In genomic region chr1:10821388-10821787, GRCh38 we compare ENCODE assay signal across 19 cellular contexts. TPM values are rescaled to one million over a fixed set of nuclear protein-coding genes. Genes with fewer than 3 reads are reported as not detected.
DNase-seq lines count a peak whose midpoint lies in the region; ATAC-seq, FAIRE-seq and TF ChIP-seq lines count a peak whose summit lies in the region.
"Had no signal": no experiment of that assay in that cellular context is flagged by ENCODE, and none has a peak within 500 bp of the region (broad histone marks: within the 10 kb centered on the region; RNA-seq: fewer than 3 reads in every experiment).

No MANE protein-coding gene starts in this region.

- H3K4me3 ChIP-seq in cardiac muscle cell (no peak overlapping the region), right atrium auricular region (no peak overlapping the region), H1 (ENCODE audit: extremely low read depth in 1 of 4, insufficient read depth in 2 of 4, low read depth in 3 of 4, low read length in 4 of 4) (no peak overlapping the region)
- H3K4me3 ChIP-seq: BLaER1, GM23338 had no signal

- H3K4me1 Mint-ChIP-seq in activated T-helper 17 cell treated with anti-CD3 and anti-CD28 coated beads, Interleukin-2, amount 50 U/mL, for 72 hours: no peaks in the 10 kb centered on the region
- H3K4me1 Mint-ChIP-seq: CD14-positive monocyte; CD4-positive, alpha-beta memory T cell had no signal

- DNase-seq in cardiac muscle cell (ENCODE audit: low read depth in 1 of 2, low spot score in 1 of 2) (no peak), Right ventricle myocardium inferior (ENCODE audit: missing footprints) (no peak), right atrium auricular region (ENCODE audit: low spot score) (no peak), left cardiac atrium (no peak), H1 (ENCODE audit: low read depth in 1 of 2, low spot score in 2 of 2) (no peak)
- DNase-seq: 8988T; CD4-positive, alpha-beta memory T cell; DMS153; DMS79; GDM1; H7 had no signal

- FAIRE-seq in H1 (lab: Jason Lieb, UNC): no peak
- FAIRE-seq: GM12892, GM18507 had no signal

- peak overlapping the region; percentile 92; the same call in 1 of the 2 replicates for H2BK15ac ChIP-seq in H1 (ENCODE audit: low read length)

- no peak overlapping the region for H2BK20ac ChIP-seq in H1 (ENCODE audit: low read length)

- H2AK5ac ChIP-seq in H1 (ENCODE audit: low read depth, low read length): no peak overlapping the region

- no peaks in the 10 kb centered on the region for H3K23me2 ChIP-seq in H1 (ENCODE audit: low read depth, low read length)

- no peak overlapping the region for H3K56ac ChIP-seq in H1 (replicated peaks; ENCODE audit: insufficient read length, low read depth, low read length)

- POLR2A ChIA-PET in H1 (lab: Charles Lee; ENCODE audit: partially characterized antibody): no interaction called here

- H3K23ac ChIP-seq in H1 (ENCODE audit: insufficient read length): no peak overlapping the region

- H2BK5ac ChIP-seq in H1 (ENCODE audit: low read depth, low read length): no peak overlapping the region

- 0 out of 2 replicates have a peak overlapping the region, but pooled peaks have one; percentile 60 for H2BK12ac ChIP-seq in H1 (ENCODE audit: low read depth, low read length)

- TF ChIP-seq EP300 in H1 (IDR thresholded peaks at IDR 0.05; ENCODE audit: borderline replicate concordance in 1 of 2, low read depth in 2 of 2, low read length in 2 of 2): no peak

- no peak overlapping the region for H4K5ac ChIP-seq in H1 (ENCODE audit: insufficient read length, low read depth, low read length)

- no peak overlapping the region for H3K18ac ChIP-seq in H1 (ENCODE audit: extremely low read depth, low read length)

- no peak overlapping the region; a peak in 1 of 7 replicates for H3K9ac ChIP-seq in H1 (replicated peaks in 1 of 4; ENCODE audit: extremely low read depth in 1 of 4, low read depth in 3 of 4, low read length in 3 of 4)
- H3K9ac ChIP-seq: BLaER1 had no signal

- no peak overlapping the region for H3K4me2 ChIP-seq in H1 (ENCODE audit: insufficient read depth in 1 of 2, low read depth in 2 of 2, low read length in 2 of 2)
- H3K4me2 ChIP-seq: BLaER1, GM23338 had no signal

- H3K9me3 ChIP-seq in cardiac muscle cell (ENCODE audit: low read depth): no peaks in the 10 kb centered on the region
- H3K9me3 ChIP-seq in right atrium auricular region: no peaks in the 10 kb centered on the region
- no peaks in the 10 kb centered on the region for H3K9me3 ChIP-seq in H1 (ENCODE audit: insufficient read depth in 2 of 2, low read depth in 1 of 2, low read length in 1 of 2)
- H3K9me3 ChIP-seq: BLaER1 had no signal

- H3K4ac ChIP-seq in H1 (replicated peaks; ENCODE audit: insufficient read length, low read depth, low read length): peak overlapping the region; percentile 5

- peaks cover 28% of the 10 kb centered on the region for H3K4me1 ChIP-seq in cardiac muscle cell (ENCODE audit: low read depth)
- H3K4me1 ChIP-seq in right atrium auricular region: peaks cover 0 to 40% of the 10 kb centered on the region in 2 donors
- H3K4me1 ChIP-seq in H1 (replicated peaks in 1 of 4; ENCODE audit: control insufficient read depth in 3 of 4, insufficient read depth in 4 of 4, low read length in 3 of 4): peaks cover 0 to 13% (median 3%) of the 10 kb centered on the region in 4 experiments; a peak in 6 of 7 replicates

- ATAC-seq in Right ventricle myocardium inferior: no peak
- ATAC-seq in left cardiac atrium: no peak
- ATAC-seq in activated T-helper 17 cell treated with anti-CD3 and anti-CD28 coated beads, Interleukin-2, amount 50 U/mL, for 72 hours (replicated peaks): no peak
- ATAC-seq in GM21723 (IDR thresholded peaks at IDR 0.05; ENCODE audit: unreplicated experiment): no peak
- ATAC-seq: GM23338, HCT116 had no signal

- H3K36me3 ChIP-seq in cardiac muscle cell (no peaks in the 10 kb centered on the region), right atrium auricular region (no peaks in the 10 kb centered on the region), H1 (ENCODE audit: control insufficient read depth in 2 of 4, insufficient read depth in 4 of 4, low read length in 3 of 4) (no peaks in the 10 kb centered on the region)
- H3K36me3 ChIP-seq: BLaER1 had no signal

- H3K27ac Mint-ChIP-seq in activated T-helper 17 cell treated with anti-CD3 and anti-CD28 coated beads, Interleukin-2, amount 50 U/mL, for 72 hours: no peak overlapping the region
- H3K27ac Mint-ChIP-seq: CD14-positive monocyte; CD4-positive, alpha-beta memory T cell; GM23338 had no signal

- CTCF ChIA-PET in H1 (lab: Charles Lee; ENCODE audit: partially characterized antibody): interaction anchor here (1.0 to 1.4 kb wide), 3 partner anchors 9 to 30 kb away, joined by 3 to 5 read pairs (median 3); no protein-coding TSS in a partner anchor

- no peak overlapping the region for H4K8ac ChIP-seq in H1 (ENCODE audit: extremely low read depth, insufficient read depth, low read length)

- H3K27ac ChIP-seq in cardiac muscle cell (peak overlapping the region; percentile 99), right atrium auricular region (peak overlapping the region; percentile 63 to 81), H1 (ENCODE audit: low read depth, low read length) (no peak overlapping the region)
- H3K27ac ChIP-seq: BLaER1 had no signal

- H2AFZ ChIP-seq in H1 (ENCODE audit: low read length): no peak overlapping the region
- H2AFZ ChIP-seq: GM23338 had no signal

- H3K14ac ChIP-seq in H1 (ENCODE audit: insufficient read length): no peak overlapping the region

- TF ChIP-seq RAD21 in H1 (IDR thresholded peaks at IDR 0.05 in 1 of 2, conservative IDR thresholded peaks at IDR 0.05 in 1 of 2; ENCODE audit: low read depth in 2 of 2, low read length in 2 of 2): no peak

- H4K91ac ChIP-seq in H1 (replicated peaks; ENCODE audit: insufficient read length, low read length): no peak overlapping the region

- H3K36me3 Mint-ChIP-seq in activated T-helper 17 cell treated with anti-CD3 and anti-CD28 coated beads, Interleukin-2, amount 50 U/mL, for 72 hours (ENCODE audit: low read depth): no peaks in the 10 kb centered on the region
- H3K36me3 Mint-ChIP-seq: CD14-positive monocyte; CD4-positive, alpha-beta memory T cell had no signal

- no peak overlapping the region for H2BK120ac ChIP-seq in H1 (replicated peaks; ENCODE audit: low read depth, low read length)

- H3K79me1 ChIP-seq in H1 (ENCODE audit: low read depth, low read length): no peaks in the 10 kb centered on the region

- no peak for TF ChIP-seq POLR2A in H1 (IDR thresholded peaks at IDR 0.05; ENCODE audit: control extremely low read depth in 1 of 2, low read depth in 2 of 2, low read length in 2 of 2)

- intact Hi-C loops in Right ventricle myocardium inferior (cut with DNase I): no loop called here
- intact Hi-C loops in left cardiac atrium (cut with DNase I): loop anchor here in 1 of 2 donors (5.0 kb wide), 1 partner anchor 41 kb away; no protein-coding TSS in a partner anchor

- peaks cover 12% of the 10 kb centered on the region for H3K27me3 Mint-ChIP-seq in activated T-helper 17 cell treated with anti-CD3 and anti-CD28 coated beads, Interleukin-2, amount 50 U/mL, for 72 hours

- no peaks in the 10 kb centered on the region for H4K20me1 ChIP-seq in H1 (replicated peaks in 1 of 2; ENCODE audit: control insufficient read depth in 1 of 2, insufficient read depth in 2 of 2, low read length in 2 of 2)
- H4K20me1 ChIP-seq: BLaER1 had no signal

- TF ChIP-seq CTCF in cardiac muscle cell (IDR thresholded peaks at IDR 0.05; ENCODE audit: low read depth, low read length) (no peak), right atrium auricular region (IDR thresholded peaks at IDR 0.05) (no peak), H1 (IDR thresholded peaks at IDR 0.05; ENCODE audit: control extremely low read depth in 1 of 3, insufficient read depth in 1 of 3, low read depth in 1 of 3, low read length in 3 of 3) (no peak)

- H3K9me3 Mint-ChIP-seq in activated T-helper 17 cell treated with anti-CD3 and anti-CD28 coated beads, Interleukin-2, amount 50 U/mL, for 72 hours: no peaks in the 10 kb centered on the region
- H3K9me3 Mint-ChIP-seq: CD14-positive monocyte, GM23338 had no signal

- no peaks in the 10 kb centered on the region for H3K79me2 ChIP-seq in H1 (ENCODE audit: control insufficient read depth in 1 of 2, insufficient read depth in 2 of 2, low read length in 2 of 2)

- 96% methylated on average over 2 of the region's 2 CpGs; no CpG with 5 or more reads in 1 of the 2 experiments for WGBS in H1 (ENCODE audit: extremely low coverage in 1 of 2, insufficient coverage in 1 of 2, insufficient read length in 1 of 2, insufficient replicate concordance in 2 of 2, low coverage in 1 of 2, low lambda C conversion rate in 2 of 2, missing lambda C conversion rate in 1 of 2), 2 experiments

- no peaks in the 10 kb centered on the region for H3K27me3 ChIP-seq in cardiac muscle cell
- H3K27me3 ChIP-seq in right atrium auricular region: no peaks in the 10 kb centered on the region
- H3K27me3 ChIP-seq in H1 (replicated peaks in 1 of 4; ENCODE audit: control insufficient read depth in 3 of 4, extremely low read depth in 1 of 4, insufficient read depth in 3 of 4, low read length in 3 of 4): no peaks in the 10 kb centered on the region; a peak in 1 of 7 replicates
- H3K27me3 ChIP-seq: BLaER1 had no signal

- no peak overlapping the region for H3K4me3 Mint-ChIP-seq in activated T-helper 17 cell treated with anti-CD3 and anti-CD28 coated beads, Interleukin-2, amount 50 U/mL, for 72 hours
- H3K4me3 Mint-ChIP-seq: CD14-positive monocyte; CD4-positive, alpha-beta memory T cell; GM23338 had no signal

TF ChIP-seq in H1, 55 proteins besides CTCF, POLR2A, EP300 and RAD21:
- TF ChIP-seq ZNF274 (IDR thresholded peaks at IDR 0.05; ENCODE audit: borderline replicate concordance, extremely low read depth, low read length): no peak

RNA-seq across cellular contexts. Expression of gene CASZ1, which starts 24.9 kb away (rescaled TPM):
- total RNA-seq in cardiac muscle cell (41.9 and 87.3 TPM in 2 replicates), Right ventricle myocardium inferior (58.2 TPM), right atrium auricular region (10 to 100 TPM; 44.3 to 50.3 TPM), left cardiac atrium (10 to 100 TPM; 37.6 to 68.2 TPM)
- polyA plus RNA-seq in cardiac muscle cell (53.5 and 68.2 TPM in 2 replicates), H1 (2011; rRNA removed) (4.4 and 5.9 TPM in 2 replicates)
- 6.1 and 7.7 TPM in 2 replicates for total RNA-seq in H1 (2021; fragmentation: NEBNext Ultra II Directional; extraction: Animal tissue kit (Norgen Biotek cat#: 25700))
- 3.6 TPM for polyA plus RNA-seq in H1 (2011; cell fraction: cytosol; rRNA removed)
- polyA plus RNA-seq in H1 (2011; cell fraction: nucleus; rRNA removed): 10.1 TPM
- polyA plus RNA-seq in H1 (2012, experiment 1 of 2): 2.2 to 4.5 TPM (median 4.3 TPM) in 4 replicates
- polyA plus RNA-seq in H1 (2012, experiment 2 of 2): 2.9 TPM
- 6.5 TPM for polyA plus RNA-seq in H1 (2013, experiment 1 of 2)
- 6.3 TPM for polyA plus RNA-seq in H1 (2013, experiment 2 of 2)
- polyA minus RNA-seq in H1 (2011; rRNA and poly(A)+ RNA removed): 3.9 and 5.8 TPM in 2 replicates
- polyA minus RNA-seq in H1 (2011; cell fraction: cytosol; rRNA and poly(A)+ RNA removed): 5.8 TPM
- 10.2 TPM for polyA minus RNA-seq in H1 (2011; cell fraction: nucleus; rRNA and poly(A)+ RNA removed)
- total RNA-seq in activated T-helper 17 cell treated with anti-CD3 and anti-CD28 coated beads, Interleukin-2, amount 50 U/mL, for 72 hours: 1 to 10 TPM; 2.6 to 4.3 TPM
